In genomic region chr4:77156912-77157858, GRCh38 we compare ENCODE assay signal across 8 cellular contexts. TPM values are rescaled to one million over a fixed set of nuclear protein-coding genes. Genes with fewer than 3 reads are reported as not detected.
DNase-seq lines count a peak whose midpoint lies in the region; ATAC-seq and TF ChIP-seq lines count a peak whose summit lies in the region.

TSS of gene CCNG2 (plus strand) at chr4:77157207. CDS start at chr4:77158533, 1,326 bp downstream.

- H3K27ac Mint-ChIP-seq in endothelial cell (ENCODE audit: unreplicated experiment) = peak within 1 kb of the TSS; percentile 100

- no peaks in the 10 kb centered on the region for H3K9me3 Mint-ChIP-seq in endothelial cell (ENCODE audit: unreplicated experiment)

- no peak for TF ChIP-seq CTCF in endothelial cell (IDR thresholded peaks at IDR 0.05; ENCODE audit: unreplicated experiment)

- H3K36me3 Mint-ChIP-seq in endothelial cell (ENCODE audit: low read depth, unreplicated experiment) = peaks cover 18% of the 10 kb centered on the region

- H3K27me3 Mint-ChIP-seq in endothelial cell (ENCODE audit: unreplicated experiment) = peaks cover 8% of the 10 kb centered on the region

- peak within 1 kb of the TSS; percentile 99 for H3K4me3 Mint-ChIP-seq in endothelial cell (ENCODE audit: unreplicated experiment)

- peaks cover 44% of the 10 kb centered on the region for H3K4me1 Mint-ChIP-seq in endothelial cell (ENCODE audit: unreplicated experiment)

- ATAC-seq in GM19328 (IDR thresholded peaks at IDR 0.05; ENCODE audit: unreplicated experiment) (peak; percentile 21), HG03469 (IDR thresholded peaks at IDR 0.05; ENCODE audit: unreplicated experiment) (peak; percentile 2)

- DNase-seq in AG20443 (ENCODE audit: low spot score) (peak; percentile 77), endothelial cell (ENCODE audit: low spot score) (peak; percentile 86), mucosa of gallbladder (ENCODE audit: low spot score) (peak; percentile 88)
- peak; percentile 75 for DNase-seq in NK-92 treated with Interleukin-12 subunit alpha and Interleukin-12 subunit beta, amount 100 ng/mL, for 24 hours (lab: John Stamatoyannopoulos, UW)
- peak; percentile 62 for DNase-seq in activated CD8-positive, alpha-beta memory T cell treated with anti-CD3 and anti-CD28 coated beads, Interleukin-2, amount 50 U/mL, for 24 hours (ENCODE audit: extremely low read depth)
- DNase-seq in stimulated activated CD8-positive, alpha-beta memory T cell treated with anti-CD3 and anti-CD28 coated beads, Interleukin-4, amount 100 ng/mL, for 1 hour (ENCODE audit: low read depth in 2 of 2, low spot score in 1 of 2) = peak; percentile 72 to 80

RNA-seq across cellular contexts. Expression of gene CCNG2, which starts in this region (rescaled TPM):
- 67.0 TPM for total RNA-seq in endothelial cell (ENCODE audit: unreplicated experiment)
- total RNA-seq in mucosa of gallbladder = 55.3 TPM

Comparison
In these comparisons a context has a peak if more than half of its experiments do, and no peak if none do; other contexts are left out.
1. Peak in every context shown above with its lines: DNase-seq and ATAC-seq.